Comparison of ENCODE assay signal across 13 cellular contexts in the genomic region with DNA sequence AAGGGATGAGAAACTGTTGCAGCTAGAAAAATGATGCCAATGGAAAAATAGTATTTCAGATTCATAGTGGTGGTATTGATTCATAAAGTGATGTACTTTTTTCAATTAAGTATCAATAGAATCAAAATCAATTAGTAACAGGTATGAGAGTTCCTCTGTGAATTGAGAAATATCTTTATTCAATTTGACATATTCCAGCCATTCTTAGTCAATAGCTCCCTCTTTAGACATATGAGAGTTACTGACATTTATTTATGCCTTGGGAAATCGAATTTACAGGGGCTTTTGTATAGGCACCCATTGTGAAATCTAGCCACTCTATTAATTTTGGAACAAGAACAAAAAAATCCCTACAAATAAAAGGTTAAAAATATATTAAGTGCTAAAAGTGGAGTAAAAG.
DNase-seq lines count a peak whose midpoint lies in the region; ATAC-seq and TF ChIP-seq lines count a peak whose summit lies in the region.
"Had no signal": no experiment of that assay in that cellular context is flagged by ENCODE, and none has a peak within 500 bp of the region (broad histone marks: within the 10 kb centered on the region; RNA-seq: fewer than 3 reads in every experiment).

No MANE protein-coding gene starts in this region.

- no peak overlapping the region for H3K4me3 ChIP-seq in epithelial cell of proximal tubule (ENCODE audit: low read depth, low read length)
- H3K4me3 ChIP-seq: gastrocnemius medialis had no signal

- no peak overlapping the region for H3K27ac ChIP-seq in 22Rv1
- H3K27ac ChIP-seq: gastrocnemius medialis, neutrophil had no signal

- no peaks in the 10 kb centered on the region for H3K36me3 Mint-ChIP-seq in T-helper 2 cell treated with Interferon-gamma antibody and Interleukin-4, amounts not matched to agents 5 μg/mL and 100 μg/mL, for 36 hours (ENCODE audit: low read depth)
- H3K36me3 Mint-ChIP-seq: activated naive CD8-positive, alpha-beta T cell treated with anti-CD3 and anti-CD28 coated beads, Interleukin-2, amount 10 ng/mL, durations not matched to agents 7 days and 5 days had no signal

- no peak overlapping the region for H3K27ac Mint-ChIP-seq in T-helper 2 cell treated with Interferon-gamma antibody and Interleukin-4, amounts not matched to agents 5 μg/mL and 100 μg/mL, for 36 hours
- H3K27ac Mint-ChIP-seq: activated B cell treated with CpG ODN at 0.5 μM for 24 hours; activated naive CD8-positive, alpha-beta T cell treated with anti-CD3 and anti-CD28 coated beads, Interleukin-2, amount 10 ng/mL, durations not matched to agents 7 days and 5 days had no signal

- no peaks in the 10 kb centered on the region for H3K4me1 Mint-ChIP-seq in T-helper 2 cell treated with Interferon-gamma antibody and Interleukin-4, amounts not matched to agents 5 μg/mL and 100 μg/mL, for 36 hours (ENCODE audit: low read depth)
- H3K4me1 Mint-ChIP-seq: activated B cell treated with CpG ODN at 0.5 μM for 24 hours; activated naive CD8-positive, alpha-beta T cell treated with anti-CD3 and anti-CD28 coated beads, Interleukin-2, amount 10 ng/mL, durations not matched to agents 7 days and 5 days had no signal

- ATAC-seq in HG03520 (IDR thresholded peaks at IDR 0.05; ENCODE audit: unreplicated experiment), result no peak
- ATAC-seq: gastrocnemius medialis had no signal

- peak; percentile 74 for TF ChIP-seq CTCF in 22Rv1 (IDR thresholded peaks at IDR 0.05)
- TF ChIP-seq CTCF in epithelial cell of proximal tubule (conservative IDR thresholded peaks at IDR 0.05; ENCODE audit: low read depth, low read length), result peak; percentile 49

- DNase-seq in DMS153 treated with DMSO at 0.1 percent for 48 hours (lab: John Stamatoyannopoulos, UW; ENCODE audit: unreplicated experiment), result peak; percentile 0
- peak; percentile 1 for DNase-seq in NCI-H446 (lab: John Stamatoyannopoulos, UW)
- no peak for DNase-seq in epithelial cell of proximal tubule (ENCODE audit: low read depth)
- DNase-seq in stimulated activated naive CD4-positive, alpha-beta T cell (lab: John Stamatoyannopoulos, UW), result no peak
- DNase-seq in T-helper 2 cell treated with Interferon-gamma antibody and Interleukin-4, amounts not matched to agents 5 μg/mL and 100 μg/mL, for 36 hours (ENCODE audit: low spot score), result no peak
- DNase-seq in T1000 (lab: John Stamatoyannopoulos, UW), result no peak
- DNase-seq: activated B cell treated with CpG ODN at 0.5 μM for 24 hours; activated naive CD8-positive, alpha-beta T cell treated with anti-CD3 and anti-CD28 coated beads, Interleukin-2, amount 10 ng/mL, durations not matched to agents 7 days and 5 days; gastrocnemius medialis; NCI-H2029 treated with DMSO at 0.1 percent for 48 hours had no signal

- no peak overlapping the region for H3K4me3 Mint-ChIP-seq in T-helper 2 cell treated with Interferon-gamma antibody and Interleukin-4, amounts not matched to agents 5 μg/mL and 100 μg/mL, for 36 hours
- H3K4me3 Mint-ChIP-seq: activated B cell treated with CpG ODN at 0.5 μM for 24 hours; activated naive CD8-positive, alpha-beta T cell treated with anti-CD3 and anti-CD28 coated beads, Interleukin-2, amount 10 ng/mL, durations not matched to agents 7 days and 5 days had no signal

- H3K9me3 Mint-ChIP-seq in T-helper 2 cell treated with Interferon-gamma antibody and Interleukin-4, amounts not matched to agents 5 μg/mL and 100 μg/mL, for 36 hours, result peaks cover 9% of the 10 kb centered on the region

- no peaks in the 10 kb centered on the region for H3K27me3 Mint-ChIP-seq in T-helper 2 cell treated with Interferon-gamma antibody and Interleukin-4, amounts not matched to agents 5 μg/mL and 100 μg/mL, for 36 hours (ENCODE audit: low read depth)
- H3K27me3 Mint-ChIP-seq: activated B cell treated with CpG ODN at 0.5 μM for 24 hours; activated naive CD8-positive, alpha-beta T cell treated with anti-CD3 and anti-CD28 coated beads, Interleukin-2, amount 10 ng/mL, durations not matched to agents 7 days and 5 days had no signal

Comparison
In these comparisons a context has a peak if more than half of its experiments do, and no peak if none do; other contexts are left out.
1. DNase-seq: peak in DMS153 treated with DMSO at 0.1 percent for 48 hours (single experiment) and NCI-H446 (2 of 2); none in epithelial cell of proximal tubule (single experiment), stimulated activated naive CD4-positive, alpha-beta T cell (0 of 6), T-helper 2 cell treated with Interferon-gamma antibody and Interleukin-4, amounts not matched to agents 5 μg/mL and 100 μg/mL, for 36 hours (single experiment) and T1000 (single experiment).